ENCODE assay signal across 23 cellular contexts in the genomic region with DNA sequence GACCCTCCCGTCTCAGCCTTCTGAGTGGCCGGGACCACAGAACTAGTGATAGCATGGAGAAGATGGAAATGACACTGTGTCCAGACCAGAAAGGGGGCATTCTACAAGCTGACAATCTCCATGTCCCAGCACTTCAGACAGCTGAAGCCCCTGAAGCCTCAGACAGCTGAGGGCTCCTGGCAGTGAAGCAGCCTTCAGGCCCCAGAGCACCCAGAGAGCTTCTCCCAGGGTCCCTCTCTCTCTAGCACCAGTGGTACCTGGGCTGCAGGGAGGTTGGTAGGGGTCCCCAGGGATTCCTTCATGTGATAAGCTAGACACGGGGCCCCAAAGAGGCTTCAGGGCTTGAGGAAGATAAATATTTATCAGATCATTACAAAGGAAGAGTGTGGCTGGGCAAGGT. TPM values are rescaled to one million over a fixed set of nuclear protein-coding genes. Genes with fewer than 3 reads are reported as not detected.
DNase-seq lines count a peak whose midpoint lies in the region; ATAC-seq and TF ChIP-seq lines count a peak whose summit lies in the region.
"Had no signal": no experiment of that assay in that cellular context is flagged by ENCODE, and none has a peak within 500 bp of the region (broad histone marks: within the 10 kb centered on the region; RNA-seq: fewer than 3 reads in every experiment).

No MANE protein-coding gene starts in this region.

- H3K27ac ChIP-seq in spleen: no peak overlapping the region
- H3K27ac ChIP-seq: A549; BLaER1 treated with 17β-estradiol and CSF1 and Interleukin-3, amounts not matched to agents 10 nM and 100 nM had no signal

- DNase-seq in activated effector memory CD4-positive, alpha-beta T cell treated with anti-CD3 and anti-CD28 coated beads, Interleukin-2, amount 50 U/mL, for 16 hours: peak; percentile 24
- no peak for DNase-seq in activated effector memory CD4-positive, alpha-beta T cell treated with Interleukin-2 at 50 U/mL for 16 hours
- DNase-seq in mesenteric fat pad (ENCODE audit: low spot score) (peak; percentile 65), spleen (peak; percentile 57), T-helper 2 cell (no peak)
- DNase-seq: 8988T; ACHN; AML-193; BE2C; CD4-positive, alpha-beta T cell; CD8-positive, alpha-beta memory T cell; DMS 273 treated with DMSO at 0.1 percent for 48 hours; DMS79; EL; GDM1; GOT3; H7; HCEC 1CT had no signal

- intact Hi-C loops in spleen (cut with DNase I; ENCODE audit: low total_unique reads): no loop called here

- no peak for TF ChIP-seq CTCF in spleen (IDR thresholded peaks at IDR 0.05 in 8 of 11, conservative IDR thresholded peaks at IDR 0.05 in 3 of 11)

- no peaks in the 10 kb centered on the region for H3K4me1 ChIP-seq in spleen
- H3K4me1 ChIP-seq: A549; BE2C; BLaER1 treated with 17β-estradiol and CSF1 and Interleukin-3, amounts not matched to agents 10 nM and 100 nM had no signal

- TF ChIP-seq POLR2A in spleen (IDR thresholded peaks at IDR 0.05): no peak

- ATAC-seq in GM19467 (IDR thresholded peaks at IDR 0.05; ENCODE audit: unreplicated experiment) (no peak), HG03521 (IDR thresholded peaks at IDR 0.05; ENCODE audit: unreplicated experiment) (no peak)
- ATAC-seq: GM12878 had no signal

- peaks cover 0 to 44% (median 18%) of the 10 kb centered on the region in 7 donors for H3K27me3 ChIP-seq in spleen (replicated peaks in 1 of 7)
- H3K27me3 ChIP-seq: BLaER1 treated with 17β-estradiol and CSF1 and Interleukin-3, amounts not matched to agents 10 nM and 100 nM had no signal

- no peaks in the 10 kb centered on the region for H3K9me3 ChIP-seq in spleen
- H3K9me3 ChIP-seq: A549; BE2C; BLaER1 treated with 17β-estradiol and CSF1 and Interleukin-3, amounts not matched to agents 10 nM and 100 nM had no signal

- WGBS in spleen, 5 donors: 67 to 82% (median 74%) methylated on average over 3 of the region's 3 CpGs

- H3K4me3 ChIP-seq in spleen: no peak overlapping the region
- H3K4me3 ChIP-seq: A549; BLaER1 treated with 17β-estradiol and CSF1 and Interleukin-3, amounts not matched to agents 10 nM and 100 nM; GM12878 had no signal

- H3K36me3 ChIP-seq in spleen: no peaks in the 10 kb centered on the region
- H3K36me3 ChIP-seq: BE2C; BLaER1 treated with 17β-estradiol and CSF1 and Interleukin-3, amounts not matched to agents 10 nM and 100 nM had no signal

RNA-seq across cellular contexts. Expression of gene POP4, which starts 7.6 kb away (rescaled TPM):
- total RNA-seq in mesenteric fat pad (57.4 TPM), spleen (10 to 100 TPM; 49.3 to 73.1 (median 60.7) TPM)
- polyA plus RNA-seq in spleen: 10 to 100 TPM; 54.5 to 69.1 (median 68.8) TPM

Comparison
In these comparisons a context has a peak if more than half of its experiments do, and no peak if none do; other contexts are left out.
1. DNase-seq: peak in activated effector memory CD4-positive, alpha-beta T cell treated with anti-CD3 and anti-CD28 coated beads, Interleukin-2, amount 50 U/mL, for 16 hours (single experiment), mesenteric fat pad (single experiment) and spleen (single experiment); none in activated effector memory CD4-positive, alpha-beta T cell treated with Interleukin-2 at 50 U/mL for 16 hours (single experiment) and T-helper 2 cell (0 of 5).